In genomic region chr4:22217480-22217879, GRCh38 we compare ENCODE assay signal across 27 cellular contexts.
"Had no signal": no experiment of that assay in that cellular context is flagged by ENCODE, and none has a peak within 500 bp of the region (broad histone marks: within the 10 kb centered on the region; RNA-seq: fewer than 3 reads in every experiment).

No MANE protein-coding gene starts in this region.

- H3K36me3 Mint-ChIP-seq: naive B cell; natural killer cell; stimulated activated effector memory CD8-positive, alpha-beta T cell treated with anti-CD3 and anti-CD28 coated beads, Interleukin-12 subunit alpha, Interleukin-12 subunit beta, amount 100 ng/mL, for 72 hours had no signal

- H3K27me3 ChIP-seq: left lung, ovary, spleen, suprapubic skin, tibial artery, upper lobe of right lung had no signal

- H3K27ac Mint-ChIP-seq: naive B cell; natural killer cell; stimulated activated effector memory CD8-positive, alpha-beta T cell treated with anti-CD3 and anti-CD28 coated beads, Interleukin-12 subunit alpha, Interleukin-12 subunit beta, amount 100 ng/mL, for 72 hours; stimulated activated naive CD8-positive, alpha-beta T cell treated with anti-CD3 and anti-CD28 coated beads, Interleukin-15, Interleukin-2, amounts not matched to agents 100 ng/mL and 50 ng/mL, for 24 hours had no signal

- FAIRE-seq: keratinocyte, urothelium cell line had no signal

- ATAC-seq: left cardiac atrium; left lung; lower lobe of right lung; natural killer cell; right cardiac atrium; sciatic nerve; stimulated activated effector memory CD8-positive, alpha-beta T cell treated with anti-CD3 and anti-CD28 coated beads, Interleukin-12 subunit alpha, Interleukin-12 subunit beta, amount 100 ng/mL, for 72 hours; upper lobe of right lung had no signal

- H3K4me3 ChIP-seq: left lung, lower lobe of right lung, ovary, prostate gland, skin epidermis, spleen, suprapubic skin, thoracic aorta, tibial artery, upper lobe of right lung had no signal

- H3K9me3 ChIP-seq: left lung, lower lobe of right lung, ovary, prostate gland, suprapubic skin, thoracic aorta, tibial artery, upper lobe of right lung had no signal

- H3K36me3 ChIP-seq: left lung, lower lobe of right lung, ovary, prostate gland, spleen, suprapubic skin, thoracic aorta, tibial artery, upper lobe of right lung had no signal

- H3K4me1 Mint-ChIP-seq: naive B cell; natural killer cell; stimulated activated effector memory CD8-positive, alpha-beta T cell treated with anti-CD3 and anti-CD28 coated beads, Interleukin-12 subunit alpha, Interleukin-12 subunit beta, amount 100 ng/mL, for 72 hours had no signal

- H3K4me3 Mint-ChIP-seq: naive B cell; natural killer cell; stimulated activated effector memory CD8-positive, alpha-beta T cell treated with anti-CD3 and anti-CD28 coated beads, Interleukin-12 subunit alpha, Interleukin-12 subunit beta, amount 100 ng/mL, for 72 hours; stimulated activated naive CD8-positive, alpha-beta T cell treated with anti-CD3 and anti-CD28 coated beads, Interleukin-15, Interleukin-2, amounts not matched to agents 100 ng/mL and 50 ng/mL, for 24 hours had no signal

- DNase-seq: hippocampal formation; kidney glomerular epithelial cell; left cardiac atrium; lower lobe of right lung; mammary epithelial cell; mesenchymal stem cell; naive B cell; natural killer cell; ovary; retina; right cardiac atrium; spleen; stimulated activated CD4-positive, alpha-beta T cell treated with anti-CD3 and anti-CD28 coated beads, Interleukin-4, amount 100 ng/mL, for 24 hours; stimulated activated naive CD4-positive, alpha-beta T cell; tibial artery; trophoblast cell; upper lobe of right lung had no signal

- H3K4me1 ChIP-seq: left lung, lower lobe of right lung, prostate gland, spleen, suprapubic skin, tibial artery, upper lobe of right lung had no signal

- H3K27ac ChIP-seq: left lung, lower lobe of right lung, ovary, prostate gland, skin epidermis, spleen, suprapubic skin, thoracic aorta, tibial artery, upper lobe of right lung had no signal
